Comparison of ENCODE assay signal across 9 cellular contexts in the genomic region with DNA sequence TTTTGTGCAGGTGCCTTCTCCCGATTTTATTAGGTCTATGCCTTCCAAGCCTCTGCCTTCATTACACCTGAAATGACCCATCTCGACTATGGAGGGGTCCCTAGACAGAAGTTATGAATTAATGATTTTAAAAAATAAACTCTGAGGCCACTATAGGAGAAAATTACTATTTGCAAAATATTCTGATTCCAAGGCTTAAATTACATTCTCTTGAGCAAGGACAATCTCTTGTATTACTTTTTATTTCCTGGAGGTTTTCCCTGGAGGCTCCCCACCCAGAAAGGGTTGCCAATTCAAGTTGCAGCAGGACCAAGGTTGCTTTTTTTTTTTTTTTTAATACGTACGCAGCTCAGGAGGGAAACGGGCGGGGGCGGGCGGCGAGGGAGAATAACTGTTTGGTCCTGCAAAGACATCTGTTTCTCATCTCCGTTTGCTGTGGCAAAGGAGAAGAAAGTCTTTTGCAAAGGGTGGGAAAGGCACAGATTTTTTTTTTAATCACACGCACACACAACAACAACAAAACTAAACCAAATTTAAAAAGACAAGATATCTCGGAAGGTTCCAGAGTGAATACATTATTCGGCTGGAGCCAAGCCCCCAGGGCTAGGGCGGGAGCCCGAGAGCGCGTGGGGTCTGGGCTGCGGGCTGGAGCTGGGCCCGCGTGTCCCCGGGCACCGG. TPM values are rescaled to one million over a fixed set of nuclear protein-coding genes. Genes with fewer than 3 reads are reported as not detected.
DNase-seq lines count a peak whose midpoint lies in the region; ATAC-seq and TF ChIP-seq lines count a peak whose summit lies in the region.
"Had no signal": no experiment of that assay in that cellular context is flagged by ENCODE, and none has a peak within 500 bp of the region (broad histone marks: within the 10 kb centered on the region; RNA-seq: fewer than 3 reads in every experiment).

No MANE protein-coding gene starts in this region.

- H3K9me3 ChIP-seq in AG04450 (ENCODE audit: control insufficient read depth, insufficient read depth, low read length) (no peaks in the 10 kb centered on the region; the same call in 1 of the 2 replicates), muscle layer of duodenum (ENCODE audit: control insufficient read depth in 1 of 2, low read length in 2 of 2) (no peaks in the 10 kb centered on the region)

- H3K27ac ChIP-seq in AG04450 (ENCODE audit: low read depth, low read length) (no peak overlapping the region), coronary artery (peak overlapping the region; percentile 91 to 96), muscle layer of duodenum (ENCODE audit: low read length) (no peak overlapping the region)

- POLR2A ChIA-PET in AG04450 (lab: Yijun Ruan, JAX): interaction anchor here (0.7 kb wide), 1 partner anchor 31 kb away, joined by 3 read pairs; no protein-coding TSS in a partner anchor

- CTCF ChIA-PET in AG04450 (lab: Charles Lee): interaction anchor here (0.6 kb wide), 1 partner anchor 68 kb away, joined by 5 read pairs; no protein-coding TSS in a partner anchor

- in situ Hi-C loops in GM13977 (cut with MboI; ENCODE audit: low pct_unique_long_range_greater_than_20kb, low sequenced_read_pairs, unreplicated experiment): no loop called here

- peaks cover 0 to 3% of the 10 kb centered on the region in 2 donors for H3K36me3 ChIP-seq in muscle layer of duodenum (ENCODE audit: control insufficient read depth in 1 of 2, insufficient read depth in 2 of 2, low read length in 2 of 2)

- peaks cover 0 to 44% of the 10 kb centered on the region in 2 donors for H3K4me1 ChIP-seq in muscle layer of duodenum (ENCODE audit: control insufficient read depth in 1 of 2, insufficient read depth in 2 of 2, low read length in 2 of 2)

- TF ChIP-seq CTCF in AG04450 (IDR thresholded peaks at IDR 0.05; ENCODE audit: low read depth, low read length) (no peak), coronary artery (IDR thresholded peaks at IDR 0.05) (no peak), GM13977 (IDR thresholded peaks at IDR 0.05; ENCODE audit: extremely low read depth, insufficient read depth, missing control alignments) (no peak), omental fat pad (IDR thresholded peaks at IDR 0.05) (no peak)

- no peak for DNase-seq in AG04450 (ENCODE audit: low read depth, low spot score)
- DNase-seq in NCI-H146 (lab: John Stamatoyannopoulos, UW): peak; percentile 34
- DNase-seq in coronary artery (ENCODE audit: low spot score): no peak
- DNase-seq in middle frontal gyrus (ENCODE audit: extremely low spot score, low spot score): no peak
- no peak for DNase-seq in GM13977 (ENCODE audit: low spot score)
- DNase-seq in stimulated activated CD4-positive, alpha-beta T cell treated with anti-CD3 and anti-CD28 coated beads, Interleukin-15, amount 100 ng/mL, for 24 hours: no peak
- no peak for DNase-seq in omental fat pad (ENCODE audit: low spot score)

- H3K4me3 ChIP-seq in AG04450 (ENCODE audit: low read depth, low read length) (peak overlapping the region; percentile 69), coronary artery (peak overlapping the region; percentile 87), muscle layer of duodenum (ENCODE audit: low read depth in 1 of 2, low read length in 2 of 2) (peak overlapping the region; percentile 58 to 93)

- H3K27me3 ChIP-seq in AG04450 (ENCODE audit: control insufficient read depth, insufficient read depth, low read length) (peaks cover 10% of the 10 kb centered on the region), muscle layer of duodenum (ENCODE audit: low read depth, low read length) (no peaks in the 10 kb centered on the region)

- no peak for ATAC-seq in omental fat pad (ENCODE audit: low FRiP score)

RNA-seq across cellular contexts. Expression of a gene that starts 0.6 kb away (rescaled TPM):
- polyA plus RNA-seq in AG04450 (2011; rRNA removed): 1.7 and 1.8 TPM in 2 replicates
- polyA minus RNA-seq in AG04450 (2011; rRNA and poly(A)+ RNA removed): 0.46 and 1.1 TPM in 2 replicates
- 1 to 10 TPM in 2 of 4 donors, under 1 TPM in 2; 0.36 to 2.7 (median 1.5) TPM for total RNA-seq in omental fat pad
- total RNA-seq: activated CD8-positive, alpha-beta memory T cell treated with anti-CD3 and anti-CD28 coated beads for 36 hours had no signal

Comparison
In these comparisons a context has a peak if more than half of its experiments do, and no peak if none do; other contexts are left out.
1. H3K27ac ChIP-seq: peak in coronary artery (2 of 2); none in AG04450 (single experiment) and muscle layer of duodenum (single experiment).
2. Peak in every context shown above with its lines, with median percentiles within 50 percentile points of each other: H3K4me3 ChIP-seq.